ENCODE assay signal across 8 cellular contexts in the genomic region with DNA sequence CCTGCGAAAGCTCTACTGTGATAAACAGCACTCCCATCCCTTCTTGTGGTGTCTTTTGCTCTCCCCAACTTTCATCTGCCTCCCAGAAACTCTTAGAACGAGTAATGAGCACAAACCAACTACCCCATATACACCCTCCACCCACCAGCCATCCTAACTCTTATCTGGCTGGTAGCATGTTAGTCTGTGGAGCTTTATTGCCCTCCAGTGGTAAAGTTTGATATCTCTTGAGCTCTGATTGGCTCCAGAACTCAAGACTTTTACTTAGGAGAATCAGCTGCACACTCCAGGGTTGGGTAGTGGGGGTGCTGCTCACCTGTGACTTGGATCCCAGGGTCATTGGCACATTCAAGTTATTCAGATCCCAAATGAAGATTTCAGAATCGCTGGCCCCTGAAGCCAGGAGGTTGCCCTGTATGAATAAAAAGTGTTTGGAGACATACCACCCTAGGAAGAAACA. TPM values are rescaled to one million over a fixed set of nuclear protein-coding genes. Genes with fewer than 3 reads are reported as not detected.
DNase-seq lines count a peak whose midpoint lies in the region; FAIRE-seq and TF ChIP-seq lines count a peak whose summit lies in the region.

No MANE protein-coding gene starts in this region.

- H3K79me1 ChIP-seq in H1 (ENCODE audit: low read depth, low read length) = no peaks in the 10 kb centered on the region

- H2BK120ac ChIP-seq in H1 (replicated peaks; ENCODE audit: low read depth, low read length) = no peak overlapping the region

- H3K4me3 ChIP-seq in H1 (ENCODE audit: extremely low read depth in 1 of 4, insufficient read depth in 2 of 4, low read depth in 3 of 4, low read length in 4 of 4) (no peak overlapping the region), neural progenitor cell (no peak overlapping the region)

- H3K4me1 ChIP-seq in H1 (replicated peaks in 1 of 4; ENCODE audit: control insufficient read depth in 3 of 4, insufficient read depth in 4 of 4, low read length in 3 of 4) = no peaks in the 10 kb centered on the region; a peak in 1 of 7 replicates
- peaks cover 27% of the 10 kb centered on the region for H3K4me1 ChIP-seq in neural progenitor cell

- no peak overlapping the region for H3K27ac ChIP-seq in VCaP
- no peak overlapping the region for H3K27ac ChIP-seq in H1 (ENCODE audit: low read depth, low read length)
- no peak overlapping the region for H3K27ac ChIP-seq in neural progenitor cell

- H3K56ac ChIP-seq in H1 (replicated peaks; ENCODE audit: insufficient read length, low read depth, low read length) = no peak overlapping the region

- H3K79me2 ChIP-seq in H1 (ENCODE audit: control insufficient read depth in 1 of 2, insufficient read depth in 2 of 2, low read length in 2 of 2) (no peaks in the 10 kb centered on the region), neural progenitor cell (ENCODE audit: low read depth) (no peaks in the 10 kb centered on the region)

- H3K4ac ChIP-seq in H1 (replicated peaks; ENCODE audit: insufficient read length, low read depth, low read length) = no peak overlapping the region

- H3K9ac ChIP-seq in H1 (replicated peaks in 1 of 4; ENCODE audit: extremely low read depth in 1 of 4, low read depth in 3 of 4, low read length in 3 of 4) (no peak overlapping the region), neural progenitor cell (no peak overlapping the region)

- H2BK12ac ChIP-seq in H1 (ENCODE audit: low read depth, low read length) = no peak overlapping the region

- H3K9me3 ChIP-seq in H1 (ENCODE audit: insufficient read depth in 2 of 2, low read depth in 1 of 2, low read length in 1 of 2) (no peaks in the 10 kb centered on the region), neural progenitor cell (ENCODE audit: low read depth) (no peaks in the 10 kb centered on the region)

- CTCF ChIA-PET in H1 (lab: Charles Lee; ENCODE audit: partially characterized antibody) = interaction anchor here (0.6 to 13.4 kb wide), 37 partner anchors 11 to 369 kb away, joined by 3 to 190 read pairs (median 5); a partner anchor contains a TSS

- peak; percentile 99 for FAIRE-seq in H1 (lab: Jason Lieb, UNC)

- no peak overlapping the region for H4K8ac ChIP-seq in H1 (ENCODE audit: extremely low read depth, insufficient read depth, low read length)

- no peak overlapping the region for H3K23ac ChIP-seq in H1 (ENCODE audit: insufficient read length)

- peak overlapping the region; percentile 81 for H3K27ac Mint-ChIP-seq in neural progenitor cell

- no peak overlapping the region for H2BK5ac ChIP-seq in H1 (ENCODE audit: low read depth, low read length)

- TF ChIP-seq CTCF in VCaP (conservative IDR thresholded peaks at IDR 0.05) (peak; percentile 85), H1 (IDR thresholded peaks at IDR 0.05; ENCODE audit: control extremely low read depth in 1 of 3, insufficient read depth in 1 of 3, low read depth in 1 of 3, low read length in 3 of 3) (peak in 2 of 3 experiments; percentile 81 to 88; a peak in 3 of 4 replicates), neural progenitor cell (IDR thresholded peaks at IDR 0.05) (peak; percentile 89)

- H3K4me2 ChIP-seq in H1 (ENCODE audit: insufficient read depth in 1 of 2, low read depth in 2 of 2, low read length in 2 of 2) (no peak overlapping the region), neural progenitor cell (no peak overlapping the region)

- no peaks in the 10 kb centered on the region for H3K9me3 Mint-ChIP-seq in neural progenitor cell

- H3K36me3 ChIP-seq in H1 (ENCODE audit: control insufficient read depth in 2 of 4, insufficient read depth in 4 of 4, low read length in 3 of 4) (no peaks in the 10 kb centered on the region), neural progenitor cell (no peaks in the 10 kb centered on the region)

- no peak overlapping the region for H3K18ac ChIP-seq in H1 (ENCODE audit: extremely low read depth, low read length)

- POLR2A ChIA-PET in H1 (lab: Charles Lee; ENCODE audit: partially characterized antibody) = interaction anchor here (0.7 to 2.5 kb wide), 4 partner anchors 20 to 79 kb away, joined by 3 to 9 read pairs (median 4); no protein-coding TSS in a partner anchor

- TF ChIP-seq EP300 in H1 (IDR thresholded peaks at IDR 0.05; ENCODE audit: borderline replicate concordance in 1 of 2, low read depth in 2 of 2, low read length in 2 of 2) = no peak

- WGBS in H1 (ENCODE audit: extremely low coverage in 1 of 2, insufficient coverage in 1 of 2, insufficient read length in 1 of 2, insufficient replicate concordance in 2 of 2, low coverage in 1 of 2, low lambda C conversion rate in 2 of 2, missing lambda C conversion rate in 1 of 2), 2 experiments = 36% methylated on average over 3 of the region's 3 CpGs; no CpG with 5 or more reads in 1 of the 2 experiments

- TF ChIP-seq POLR2A in H1 (IDR thresholded peaks at IDR 0.05; ENCODE audit: control extremely low read depth in 1 of 2, low read depth in 2 of 2, low read length in 2 of 2) = no peak

- TF ChIP-seq RAD21 in H1 (IDR thresholded peaks at IDR 0.05 in 1 of 2, conservative IDR thresholded peaks at IDR 0.05 in 1 of 2; ENCODE audit: low read depth in 2 of 2, low read length in 2 of 2) = peak; percentile 95 to 98

- peak overlapping the region; percentile 26 for H3K4me3 Mint-ChIP-seq in neural progenitor cell

- peaks cover 0 to 11% (median 4%) of the 10 kb centered on the region in 4 experiments; a peak in 3 of 7 replicates for H3K27me3 ChIP-seq in H1 (replicated peaks in 1 of 4; ENCODE audit: control insufficient read depth in 3 of 4, extremely low read depth in 1 of 4, insufficient read depth in 3 of 4, low read length in 3 of 4)
- H3K27me3 ChIP-seq in neural progenitor cell = peaks cover 16% of the 10 kb centered on the region

- DNase-seq in A172 (ENCODE audit: low spot score) (peak; percentile 52), EL (peak; percentile 71), LoVo (ENCODE audit: low spot score) (peak; percentile 12), H1 (ENCODE audit: low read depth in 1 of 2, low spot score in 2 of 2) (no peak), neural progenitor cell (ENCODE audit: low spot score) (peak; percentile 81), ureter (ENCODE audit: low spot score) (no peak), middle frontal gyrus (ENCODE audit: extremely low spot score, low spot score) (no peak)

- peak overlapping the region; percentile 98; the same call in 1 of the 2 replicates for H2BK15ac ChIP-seq in H1 (ENCODE audit: low read length)

- no peak overlapping the region for H2BK20ac ChIP-seq in H1 (ENCODE audit: low read length)

- H3K23me2 ChIP-seq in H1 (ENCODE audit: low read depth, low read length) = no peaks in the 10 kb centered on the region; the same call in 1 of the 2 replicates

- H3K14ac ChIP-seq in H1 (ENCODE audit: insufficient read length) = no peak overlapping the region

- peaks cover 18% of the 10 kb centered on the region for H3K36me3 Mint-ChIP-seq in neural progenitor cell

- no peak overlapping the region for H4K5ac ChIP-seq in H1 (ENCODE audit: insufficient read length, low read depth, low read length)

- peaks cover 44% of the 10 kb centered on the region for H3K4me1 Mint-ChIP-seq in neural progenitor cell

- no peak overlapping the region for H4K91ac ChIP-seq in H1 (replicated peaks; ENCODE audit: insufficient read length, low read length)

- no peak overlapping the region for H2AK5ac ChIP-seq in H1 (ENCODE audit: low read depth, low read length)

- peaks cover 11% of the 10 kb centered on the region for H3K27me3 Mint-ChIP-seq in neural progenitor cell (ENCODE audit: insufficient read depth, low read depth)

- peaks cover 0 to 5% of the 10 kb centered on the region in 2 experiments for H4K20me1 ChIP-seq in H1 (replicated peaks in 1 of 2; ENCODE audit: control insufficient read depth in 1 of 2, insufficient read depth in 2 of 2, low read length in 2 of 2)
- peaks cover 3% of the 10 kb centered on the region for H4K20me1 ChIP-seq in neural progenitor cell (ENCODE audit: low read depth)

- H3F3A ChIP-seq in neural progenitor cell (ENCODE audit: low read depth) = no peaks in the 10 kb centered on the region

- H2AFZ ChIP-seq in H1 (ENCODE audit: low read length) (no peak overlapping the region), neural progenitor cell (replicated peaks) (no peak overlapping the region)

RNA-seq across cellular contexts. Expression of a gene that starts 10.9 kb away (rescaled TPM):
- total RNA-seq in A172 (2014; rRNA removed; shearing (Covaris generic)) = 1.4 TPM in 2 replicates
- total RNA-seq in H1 (2021; fragmentation: NEBNext Ultra II Directional; extraction: Animal tissue kit (Norgen Biotek cat#: 25700)) = 3.0 and 4.1 TPM in 2 replicates
- polyA plus RNA-seq in H1 (2011; rRNA removed) = 5.3 and 5.6 TPM in 2 replicates
- 7.1 TPM for polyA plus RNA-seq in H1 (2011; cell fraction: cytosol; rRNA removed)
- polyA plus RNA-seq in H1 (2011; cell fraction: nucleus; rRNA removed) = 41.0 TPM
- polyA plus RNA-seq in H1 (2012, experiment 1 of 2) = 4.8 to 6.0 TPM (median 5.8 TPM) in 4 replicates
- 2.0 TPM for polyA plus RNA-seq in H1 (2012, experiment 2 of 2)
- 2.4 TPM for polyA plus RNA-seq in H1 (2013, experiment 1 of 2)
- 1.7 TPM for polyA plus RNA-seq in H1 (2013, experiment 2 of 2)
- polyA minus RNA-seq in H1 (2011; rRNA and poly(A)+ RNA removed) = 4.8 and 5.8 TPM in 2 replicates
- 2.3 TPM for polyA minus RNA-seq in H1 (2011; cell fraction: cytosol; rRNA and poly(A)+ RNA removed)
- polyA minus RNA-seq in H1 (2011; cell fraction: nucleus; rRNA and poly(A)+ RNA removed) = 13.5 TPM
- 8.8 and 11.6 TPM in 2 replicates for total RNA-seq in neural progenitor cell (ENCODE audit: low replicate concordance)
- total RNA-seq in ureter = 16.0 TPM

RNA-seq across cellular contexts. Expression of a gene that starts 20.9 kb away (rescaled TPM):
- 152 and 197 TPM in 2 replicates for total RNA-seq in A172 (2014; rRNA removed; shearing (Covaris generic))
- 175 and 189 TPM in 2 replicates for total RNA-seq in H1 (2021; fragmentation: NEBNext Ultra II Directional; extraction: Animal tissue kit (Norgen Biotek cat#: 25700))
- polyA plus RNA-seq in H1 (2011; rRNA removed) = 445 and 455 TPM in 2 replicates
- 347 TPM for polyA plus RNA-seq in H1 (2011; cell fraction: cytosol; rRNA removed)
- 314 TPM for polyA plus RNA-seq in H1 (2011; cell fraction: nucleus; rRNA removed)
- polyA plus RNA-seq in H1 (2012, experiment 1 of 2) = 164 to 256 TPM (median 234 TPM) in 4 replicates
- 281 TPM for polyA plus RNA-seq in H1 (2012, experiment 2 of 2)
- polyA plus RNA-seq in H1 (2013, experiment 1 of 2) = 365 TPM
- polyA plus RNA-seq in H1 (2013, experiment 2 of 2) = 382 TPM
- 114 and 129 TPM in 2 replicates for polyA minus RNA-seq in H1 (2011; rRNA and poly(A)+ RNA removed)
- polyA minus RNA-seq in H1 (2011; cell fraction: cytosol; rRNA and poly(A)+ RNA removed) = 54.2 TPM
- polyA minus RNA-seq in H1 (2011; cell fraction: nucleus; rRNA and poly(A)+ RNA removed) = 72.9 TPM
- 124 and 144 TPM in 2 replicates for total RNA-seq in neural progenitor cell (ENCODE audit: low replicate concordance)
- total RNA-seq in ureter = 152 TPM

RNA-seq across cellular contexts. Expression of a gene that starts 27.0 kb away (rescaled TPM):
- 6.2 and 10.1 TPM in 2 replicates for total RNA-seq in A172 (2014; rRNA removed; shearing (Covaris generic))
- total RNA-seq in H1 (2021; fragmentation: NEBNext Ultra II Directional; extraction: Animal tissue kit (Norgen Biotek cat#: 25700)) = 59.7 and 62.8 TPM in 2 replicates
- 10.9 TPM in 2 replicates for polyA plus RNA-seq in H1 (2011; rRNA removed)
- 9.9 TPM for polyA plus RNA-seq in H1 (2011; cell fraction: cytosol; rRNA removed)
- polyA plus RNA-seq in H1 (2011; cell fraction: nucleus; rRNA removed) = 11.4 TPM
- polyA plus RNA-seq in H1 (2012, experiment 1 of 2) = 25.2 to 37.2 TPM (median 26.7 TPM) in 4 replicates
- polyA plus RNA-seq in H1 (2012, experiment 2 of 2) = 7.9 TPM
- polyA plus RNA-seq in H1 (2013, experiment 1 of 2) = 16.0 TPM
- 14.6 TPM for polyA plus RNA-seq in H1 (2013, experiment 2 of 2)
- polyA minus RNA-seq in H1 (2011; rRNA and poly(A)+ RNA removed) = 27.8 and 29.9 TPM in 2 replicates
- polyA minus RNA-seq in H1 (2011; cell fraction: cytosol; rRNA and poly(A)+ RNA removed) = 10.2 TPM
- polyA minus RNA-seq in H1 (2011; cell fraction: nucleus; rRNA and poly(A)+ RNA removed) = 25.8 TPM
- total RNA-seq in neural progenitor cell (ENCODE audit: low replicate concordance) (24.2 and 26.4 TPM in 2 replicates), ureter (50.6 TPM)

RNA-seq across cellular contexts. Expression of a gene that starts 45.9 kb away (rescaled TPM):
- not detected in 2 replicates for total RNA-seq in A172 (2014; rRNA removed; shearing (Covaris generic))
- total RNA-seq in H1 (2021; fragmentation: NEBNext Ultra II Directional; extraction: Animal tissue kit (Norgen Biotek cat#: 25700)) = 0.34 and 0.67 TPM in 2 replicates
- 0.20 and 0.71 TPM in 2 replicates for polyA plus RNA-seq in H1 (2011; rRNA removed)
- polyA plus RNA-seq in H1 (2011; cell fraction: cytosol; rRNA removed) = 0.76 TPM
- polyA plus RNA-seq in H1 (2011; cell fraction: nucleus; rRNA removed) = 1.3 TPM
- polyA plus RNA-seq in H1 (2012, experiment 1 of 2) = 0.34 to 0.44 TPM (median 0.39 TPM) in 4 replicates
- 0.12 TPM for polyA plus RNA-seq in H1 (2012, experiment 2 of 2)
- polyA plus RNA-seq in H1 (2013, experiment 1 of 2) = 0.41 TPM
- polyA plus RNA-seq in H1 (2013, experiment 2 of 2) = 0.77 TPM
- polyA minus RNA-seq in H1 (2011; rRNA and poly(A)+ RNA removed) = 0.34 and 1.2 TPM in 2 replicates
- polyA minus RNA-seq in H1 (2011; cell fraction: cytosol; rRNA and poly(A)+ RNA removed) = 0.66 TPM
- 1.7 TPM for polyA minus RNA-seq in H1 (2011; cell fraction: nucleus; rRNA and poly(A)+ RNA removed)
- total RNA-seq in neural progenitor cell (ENCODE audit: low replicate concordance) = 5.8 and 9.0 TPM in 2 replicates
- 0.99 TPM for total RNA-seq in ureter

Comparison
In these comparisons a context has a peak if more than half of its experiments do, and no peak if none do; other contexts are left out.
1. DNase-seq: peak in A172 (single experiment), EL (single experiment), LoVo (single experiment) and neural progenitor cell (single experiment); none in H1 (0 of 2), ureter (single experiment) and middle frontal gyrus (single experiment).
2. Peak in every context shown above with its lines, with median percentiles within 50 percentile points of each other: CTCF ChIP-seq.